8 cellular contexts compared by ENCODE assay signal in genomic region chr17:40123811-40124114, GRCh38. TPM values are rescaled to one million over a fixed set of nuclear protein-coding genes. Genes with fewer than 3 reads are reported as not detected.
DNase-seq lines count a peak whose midpoint lies in the region; ATAC-seq, FAIRE-seq and TF ChIP-seq lines count a peak whose summit lies in the region.

No MANE protein-coding gene starts in this region.

- peaks cover 22 to 23% (median 23%) of the 10 kb centered on the region in 3 donors for H3K4me1 Mint-ChIP-seq in IgD-negative memory B cell

- H3K9me3 Mint-ChIP-seq in IgD-negative memory B cell, result no peaks in the 10 kb centered on the region

- no peak for FAIRE-seq in D721Med (lab: Jason Lieb, UNC)

- TF ChIP-seq CTCF in 22Rv1 (IDR thresholded peaks at IDR 0.05) (no peak), choroid plexus epithelial cell (conservative IDR thresholded peaks at IDR 0.05; ENCODE audit: low read depth, low read length) (no peak), D721Med (IDR thresholded peaks at IDR 0.05; ENCODE audit: insufficient read depth, missing control alignments) (no peak)

- peaks cover 7 to 28% of the 10 kb centered on the region in 2 donors for H3K4me1 ChIP-seq in muscle layer of duodenum (ENCODE audit: control insufficient read depth in 1 of 2, insufficient read depth in 2 of 2, low read length in 2 of 2)

- peak overlapping the region; percentile 97 for H3K4me3 ChIP-seq in choroid plexus epithelial cell (ENCODE audit: low read depth, low read length)
- peak overlapping the region; percentile 98 to 100 for H3K4me3 ChIP-seq in muscle layer of duodenum (ENCODE audit: low read depth in 1 of 2, low read length in 2 of 2)

- H3K36me3 Mint-ChIP-seq in IgD-negative memory B cell, result peaks cover 2% of the 10 kb centered on the region

- ATAC-seq in GM21825 (IDR thresholded peaks at IDR 0.05; ENCODE audit: unreplicated experiment), result no peak

- no peaks in the 10 kb centered on the region for H3K9me3 ChIP-seq in muscle layer of duodenum (ENCODE audit: control insufficient read depth in 1 of 2, low read length in 2 of 2)

- peak overlapping the region; percentile 78 to 100 (median 98) for H3K4me3 Mint-ChIP-seq in IgD-negative memory B cell

- H3K27ac Mint-ChIP-seq in IgD-negative memory B cell, result peak overlapping the region; percentile 67 to 90 (median 76)

- H3K27ac ChIP-seq in 22Rv1, result peak overlapping the region; percentile 93
- peak overlapping the region; percentile 89 for H3K27ac ChIP-seq in muscle layer of duodenum (ENCODE audit: low read length)

- DNase-seq in choroid plexus epithelial cell (ENCODE audit: low read depth) (no peak), D721Med (ENCODE audit: insufficient read length, low spot score) (no peak), DMS53 treated with DMSO at 0.1 percent for 48 hours (lab: John Stamatoyannopoulos, UW; ENCODE audit: unreplicated experiment) (no peak), hypothalamus (lab: John Stamatoyannopoulos, UW) (no peak)

- no peaks in the 10 kb centered on the region for H3K27me3 ChIP-seq in muscle layer of duodenum (ENCODE audit: low read depth, low read length)

- no peaks in the 10 kb centered on the region for H3K27me3 Mint-ChIP-seq in IgD-negative memory B cell

- H3K36me3 ChIP-seq in muscle layer of duodenum (ENCODE audit: control insufficient read depth in 1 of 2, insufficient read depth in 2 of 2, low read length in 2 of 2), result peaks cover 7 to 21% of the 10 kb centered on the region in 2 donors

RNA-seq across cellular contexts. Expression of gene MSL1, which starts 2.0 kb away (rescaled TPM):
- 10.1 TPM for polyA plus RNA-seq in IgD-negative memory B cell

RNA-seq across cellular contexts. Expression of gene CASC3, which starts 16.6 kb away (rescaled TPM):
- 49.9 TPM for polyA plus RNA-seq in IgD-negative memory B cell

RNA-seq across cellular contexts. Expression of gene NR1D1, which starts 23.4 kb away (rescaled TPM):
- 3.6 TPM for polyA plus RNA-seq in IgD-negative memory B cell

RNA-seq across cellular contexts. Expression of gene RAPGEFL1, which starts 53.5 kb away (rescaled TPM):
- polyA plus RNA-seq in IgD-negative memory B cell, result 0.69 TPM
